In the genomic region with DNA sequence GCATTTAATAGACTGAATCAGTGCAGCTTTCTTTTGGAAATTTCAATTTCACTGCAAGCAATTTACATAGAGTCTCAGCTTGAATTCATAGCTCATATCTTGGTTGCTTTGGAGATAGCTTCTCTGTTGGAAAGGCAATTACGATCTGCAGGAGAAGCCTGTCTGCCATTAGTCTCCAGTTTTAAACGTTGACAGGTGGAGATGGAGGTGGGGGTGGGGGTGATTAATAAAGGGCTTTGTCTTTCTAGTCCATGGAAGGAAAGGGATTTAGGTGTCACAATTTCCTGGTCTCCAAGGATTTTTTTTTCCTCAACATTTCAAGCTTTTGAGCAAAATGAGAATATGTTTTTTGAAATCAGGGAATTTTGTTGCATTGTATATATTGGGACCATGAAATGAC, we compare ENCODE assay signal across 22 cellular contexts.
"Had no signal": no experiment of that assay in that cellular context is flagged by ENCODE, and none has a peak within 500 bp of the region (broad histone marks: within the 10 kb centered on the region; RNA-seq: fewer than 3 reads in every experiment).

No MANE protein-coding gene starts in this region.

- H3K9me3 Mint-ChIP-seq: activated T-cell treated with anti-CD3 and anti-CD28 coated beads, Interleukin-2, amount 50 U/mL, for 72 hours had no signal

- H3K27me3 ChIP-seq: breast epithelium, left lung, stomach, vagina had no signal

- DNase-seq: activated CD4-positive, alpha-beta T cell treated with anti-CD3 and anti-CD28 coated beads for 1 hour; activated CD8-positive, alpha-beta memory T cell treated with anti-CD3 and anti-CD28 coated beads for 24 hours; activated CD8-positive, alpha-beta memory T cell treated with anti-CD3 and anti-CD28 coated beads, Interleukin-2, amount 50 U/mL, for 48 hours; activated effector memory CD4-positive, alpha-beta T cell treated with anti-CD3 and anti-CD28 coated beads, Interleukin-2, amount 50 U/mL, for 16 hours; activated naive CD4-positive, alpha-beta T cell treated with anti-CD3 and anti-CD28 coated beads, Interleukin-2, amount 50 U/mL, for 16 hours; activated T-cell treated with anti-CD3 and anti-CD28 coated beads, Interleukin-2, amount 50 U/mL, for 72 hours; aorta; erythroblast; head of caudate nucleus; kidney; left lung; mammary epithelial cell; nephron progenitor cell; occipital lobe; stomach; trophoblast cell had no signal

- H3K4me3 ChIP-seq: breast epithelium, coronary artery, left lung, skin epidermis, stomach, vagina had no signal

- H3K27me3 Mint-ChIP-seq: progenitor cell of endocrine pancreas had no signal

- H3K4me3 Mint-ChIP-seq: activated T-cell treated with anti-CD3 and anti-CD28 coated beads, Interleukin-2, amount 50 U/mL, for 72 hours; nephron progenitor cell had no signal

- H3K36me3 ChIP-seq: breast epithelium, left lung, stomach, vagina had no signal

- H3K27ac ChIP-seq: breast epithelium, coronary artery, left lung, skin epidermis, stomach, vagina, VCaP had no signal

- H3K4me1 ChIP-seq: breast epithelium, left lung had no signal

- ATAC-seq: activated T-cell treated with anti-CD3 and anti-CD28 coated beads, Interleukin-2, amount 50 U/mL, for 72 hours; left lung had no signal

- H3K9me3 ChIP-seq: breast epithelium, stomach, vagina had no signal

- H3K27ac Mint-ChIP-seq: activated T-cell treated with anti-CD3 and anti-CD28 coated beads, Interleukin-2, amount 50 U/mL, for 72 hours; nephron progenitor cell; progenitor cell of endocrine pancreas had no signal
